Comparison of ENCODE assay signal across 16 cellular contexts in genomic region chr10:116973371-116973905, GRCh38.
"Had no signal": no experiment of that assay in that cellular context is flagged by ENCODE, and none has a peak within 500 bp of the region (broad histone marks: within the 10 kb centered on the region; RNA-seq: fewer than 3 reads in every experiment).

No MANE protein-coding gene starts in this region.

- H3K4me3 ChIP-seq: lower lobe of right lung, prostate gland, spleen had no signal

- H3K27me3 ChIP-seq: spleen had no signal

- H3K27me3 Mint-ChIP-seq: stimulated activated memory B cell treated with anti-CD40 and anti-IgM and Interleukin-4, amounts not matched to agents 10 μg/mL and 1 μg/mL and 100 μg/mL, for 72 hours; type B pancreatic cell had no signal

- H3K27ac Mint-ChIP-seq: activated naive CD4-positive, alpha-beta T cell treated with anti-CD3 and anti-CD28 coated beads, Interleukin-2, amount 50 U/mL, for 72 hours; naive thymus-derived CD4-positive, alpha-beta T cell; stimulated activated memory B cell treated with anti-CD40 and anti-IgM and Interleukin-4, amounts not matched to agents 10 μg/mL and 1 μg/mL and 100 μg/mL, for 72 hours; type B pancreatic cell had no signal

- H3K4me3 Mint-ChIP-seq: naive thymus-derived CD4-positive, alpha-beta T cell; stimulated activated memory B cell treated with anti-CD40 and anti-IgM and Interleukin-4, amounts not matched to agents 10 μg/mL and 1 μg/mL and 100 μg/mL, for 72 hours; type B pancreatic cell had no signal

- H3K36me3 ChIP-seq: lower lobe of right lung, prostate gland, spleen had no signal

- H3K9me3 Mint-ChIP-seq: activated naive CD4-positive, alpha-beta T cell treated with anti-CD3 and anti-CD28 coated beads, Interleukin-2, amount 50 U/mL, for 72 hours; stimulated activated memory B cell treated with anti-CD40 and anti-IgM and Interleukin-4, amounts not matched to agents 10 μg/mL and 1 μg/mL and 100 μg/mL, for 72 hours; type B pancreatic cell had no signal

- H3K4me1 Mint-ChIP-seq: naive thymus-derived CD4-positive, alpha-beta T cell; stimulated activated memory B cell treated with anti-CD40 and anti-IgM and Interleukin-4, amounts not matched to agents 10 μg/mL and 1 μg/mL and 100 μg/mL, for 72 hours had no signal

- ATAC-seq: activated CD4-positive, CD25-positive, alpha-beta regulatory T cell treated with anti-CD3 and anti-CD28 coated beads, Interleukin-2, amount 50 U/mL, for 24 hours; activated naive CD4-positive, alpha-beta T cell treated with anti-CD3 and anti-CD28 coated beads, Interleukin-2, amount 50 U/mL, for 72 hours; lower lobe of right lung; naive thymus-derived CD4-positive, alpha-beta T cell; sciatic nerve; stimulated activated memory B cell treated with anti-CD40 and anti-IgM and Interleukin-4, amounts not matched to agents 10 μg/mL and 1 μg/mL and 100 μg/mL, for 72 hours had no signal

- H3K27ac ChIP-seq: lower lobe of right lung, prostate gland, spleen had no signal

- H3K9me3 ChIP-seq: lower lobe of right lung, prostate gland, spleen had no signal

- H3K4me1 ChIP-seq: lower lobe of right lung, prostate gland had no signal

- H3K36me3 Mint-ChIP-seq: activated naive CD4-positive, alpha-beta T cell treated with anti-CD3 and anti-CD28 coated beads, Interleukin-2, amount 50 U/mL, for 72 hours; naive thymus-derived CD4-positive, alpha-beta T cell; stimulated activated memory B cell treated with anti-CD40 and anti-IgM and Interleukin-4, amounts not matched to agents 10 μg/mL and 1 μg/mL and 100 μg/mL, for 72 hours; type B pancreatic cell had no signal

- DNase-seq: activated CD4-positive, alpha-beta T cell treated with anti-CD3 and anti-CD28 coated beads, Interleukin-2, amount 50 U/mL, for 4 hours; activated effector memory CD4-positive, alpha-beta T cell treated with Interleukin-2 at 50 U/mL for 16 hours; activated T-cell treated with anti-CD3 and anti-CD28 coated beads, Interleukin-2, amount 50 U/mL, for 1 hour; effector CD4-positive, alpha-beta T cell; kidney glomerular epithelial cell; lower lobe of right lung; naive thymus-derived CD4-positive, alpha-beta T cell; spleen; stimulated activated CD4-positive, alpha-beta T cell treated with anti-CD3 and anti-CD28 coated beads, Interleukin-1b, Interleukin-23, amount 100 ng/mL, for 48 hours; T-helper 2 cell had no signal
